Comparison of ENCODE assay signal across 17 cellular contexts in genomic region chr17:57538730-57539456, GRCh38.
A peak's percentile ranks its signal among the peaks of the same experiment; 100 is the strongest.
DNase-seq lines count a peak whose midpoint lies in the region; ATAC-seq, FAIRE-seq and TF ChIP-seq lines count a peak whose summit lies in the region.
"Had no signal": no experiment of that assay in that cellular context is flagged by ENCODE, and none has a peak within 500 bp of the region (broad histone marks: within the 10 kb centered on the region; RNA-seq: fewer than 3 reads in every experiment).

No MANE protein-coding gene starts in this region.

- in situ Hi-C loops in KBM-7 (cut with MboI; ENCODE audit: low pct_unique_long_range_greater_than_20kb, low sequenced_read_pairs) = no loop called here

- no peak overlapping the region for H2BK120ac ChIP-seq in mesendoderm (ENCODE audit: low read depth, low read length)

- H3K79me2 ChIP-seq in DND-41 (ENCODE audit: insufficient read depth, low read length) (peaks cover 95% of the 10 kb centered on the region), hepatocyte (peaks cover 28% of the 10 kb centered on the region), mesendoderm (ENCODE audit: control insufficient read depth, insufficient read depth, low read length) (no peaks in the 10 kb centered on the region)

- H3K56ac ChIP-seq in mesendoderm (ENCODE audit: low read length) = no peak overlapping the region

- no peak overlapping the region for H2AK5ac ChIP-seq in mesendoderm (ENCODE audit: low read length)

- no peak overlapping the region for H3K23ac ChIP-seq in mesendoderm (ENCODE audit: low read length)

- H3K27ac ChIP-seq in DND-41 (ENCODE audit: low read length) (peak overlapping the region; percentile 98), hepatocyte (peak overlapping the region; percentile 86), small intestine (ENCODE audit: low read depth in 1 of 2, low read length in 1 of 2) (no peak overlapping the region), mesendoderm (ENCODE audit: low read depth, low read length) (no peak overlapping the region)
- H3K27ac ChIP-seq: colonic mucosa had no signal

- H2BK5ac ChIP-seq in mesendoderm (ENCODE audit: low read length) = no peak overlapping the region

- H4K8ac ChIP-seq in mesendoderm (ENCODE audit: low read depth, low read length) = no peak overlapping the region

- H2AFZ ChIP-seq in DND-41 (ENCODE audit: low read depth, low read length) (no peak overlapping the region), hepatocyte (no peak overlapping the region)

- no peak overlapping the region for H3K4ac ChIP-seq in mesendoderm (ENCODE audit: low read depth, low read length)

- no peaks in the 10 kb centered on the region for H3K79me1 ChIP-seq in mesendoderm (ENCODE audit: low read length)

- H3K9me3 ChIP-seq in DND-41 (ENCODE audit: insufficient read depth, low read length, severe bottlenecking) (no peaks in the 10 kb centered on the region), hepatocyte (ENCODE audit: low read depth) (no peaks in the 10 kb centered on the region), small intestine (ENCODE audit: control insufficient read depth, low read depth) (no peaks in the 10 kb centered on the region), MG63 (no peaks in the 10 kb centered on the region)
- H3K9me3 ChIP-seq: colonic mucosa had no signal

- no peaks in the 10 kb centered on the region for H3K27me3 ChIP-seq in DND-41 (ENCODE audit: insufficient read depth, low read length, poor library complexity)
- no peaks in the 10 kb centered on the region for H3K27me3 ChIP-seq in hepatocyte
- no peaks in the 10 kb centered on the region for H3K27me3 ChIP-seq in small intestine (ENCODE audit: control insufficient read depth in 2 of 2, insufficient read depth in 2 of 2, low read length in 2 of 2)
- H3K27me3 ChIP-seq in MG63 = no peaks in the 10 kb centered on the region
- no peaks in the 10 kb centered on the region for H3K27me3 ChIP-seq in mesendoderm (ENCODE audit: insufficient read depth, low read length, poor library complexity)
- H3K27me3 ChIP-seq: colonic mucosa had no signal

- no peak overlapping the region for H3K18ac ChIP-seq in mesendoderm (ENCODE audit: low read length)

- DNase-seq in DND-41 (no peak), hepatocyte (ENCODE audit: low spot score) (no peak), small intestine (peak; percentile 79), MG63 (no peak), mesendoderm (no peak), KBM-7 (no peak)
- DNase-seq: activated T-cell treated with anti-CD3 and anti-CD28 coated beads, Interleukin-2, amount 50 U/mL, for 4 hours; colonic mucosa; MM.1S; naive thymus-derived CD4-positive, alpha-beta T cell; NCI-H748 treated with DMSO at 0.1 percent for 48 hours; SHP77 treated with DMSO at 0.1 percent for 48 hours had no signal

- peaks cover 100% of the 10 kb centered on the region for H3K4me1 ChIP-seq in DND-41 (ENCODE audit: insufficient read depth, low read length)
- H3K4me1 ChIP-seq in hepatocyte (ENCODE audit: insufficient read depth) = peaks cover 61% of the 10 kb centered on the region
- peaks cover 9 to 12% of the 10 kb centered on the region in 2 donors for H3K4me1 ChIP-seq in small intestine (ENCODE audit: control insufficient read depth in 2 of 2, insufficient read depth in 1 of 2, low read depth in 1 of 2, low read length in 1 of 2)
- H3K4me1 ChIP-seq in mesendoderm (ENCODE audit: control insufficient read depth, low read depth, low read length) = peaks cover 15% of the 10 kb centered on the region
- H3K4me1 ChIP-seq: colonic mucosa had no signal

- peaks cover 69% of the 10 kb centered on the region for H3K36me3 ChIP-seq in DND-41 (ENCODE audit: insufficient read depth, low read length)
- no peaks in the 10 kb centered on the region for H3K36me3 ChIP-seq in hepatocyte (replicated peaks; ENCODE audit: insufficient read depth, low read depth)
- no peaks in the 10 kb centered on the region for H3K36me3 ChIP-seq in small intestine (ENCODE audit: control insufficient read depth in 2 of 2, insufficient read depth in 2 of 2, low read length in 2 of 2)
- H3K36me3 ChIP-seq in MG63 = no peaks in the 10 kb centered on the region
- no peaks in the 10 kb centered on the region for H3K36me3 ChIP-seq in mesendoderm (ENCODE audit: control insufficient read depth, insufficient read depth, low read length)
- H3K36me3 ChIP-seq: colonic mucosa had no signal

- WGBS in hepatocyte (ENCODE audit: low lambda C conversion rate, missing lambda C conversion rate) = 61% methylated on average over 11 of the region's 11 CpGs
- WGBS in small intestine, 3 donors = 31 to 69% (median 51%) methylated on average over 11 of the region's 11 CpGs
- no CpG with 5 or more reads among the region's 11 CpGs for WGBS in mesendoderm (ENCODE audit: extremely low coverage, insufficient coverage, low lambda C conversion rate)

- TF ChIP-seq CTCF in DND-41 (IDR thresholded peaks at IDR 0.05; ENCODE audit: borderline replicate concordance, extremely low read depth, low read length, poor library complexity, severe bottlenecking) (no peak), hepatocyte (IDR thresholded peaks at IDR 0.05; ENCODE audit: poor library complexity) (no peak)

- no peak overlapping the region for H2BK15ac ChIP-seq in mesendoderm (replicated peaks; ENCODE audit: low read depth)

- ATAC-seq in DND-41 (ENCODE audit: insufficient read depth, low read depth) (no peak), SK-N-SH treated with all-trans-retinoic acid at 6 μM for 48 hours (no peak)
- ATAC-seq: activated naive CD4-positive, alpha-beta T cell treated with anti-CD3 and anti-CD28 coated beads, Interleukin-2, amount 50 U/mL, for 72 hours; activated T-cell treated with anti-CD3 and anti-CD28 coated beads, Interleukin-2, amount 50 U/mL, for 4 hours; naive thymus-derived CD4-positive, alpha-beta T cell had no signal

- H3K4me2 ChIP-seq in DND-41 (ENCODE audit: insufficient read depth, low read length) = peak overlapping the region; percentile 66; the same call in 1 of the 2 replicates
- H3K4me2 ChIP-seq in hepatocyte = peak overlapping the region; percentile 60
- no peak overlapping the region for H3K4me2 ChIP-seq in mesendoderm (ENCODE audit: low read length)

- H3K9ac ChIP-seq in DND-41 (ENCODE audit: low read depth, low read length) (peak overlapping the region; percentile 60), mesendoderm (ENCODE audit: low read length) (no peak overlapping the region)

- H3K4me3 ChIP-seq in DND-41 (ENCODE audit: low read depth in 1 of 2, low read length in 2 of 2) (no peak overlapping the region), hepatocyte (no peak overlapping the region), small intestine (ENCODE audit: low read depth in 1 of 2, low read length in 2 of 2) (no peak overlapping the region), MG63 (no peak overlapping the region), mesendoderm (ENCODE audit: low read length) (no peak overlapping the region)
- H3K4me3 ChIP-seq: colonic mucosa, lung had no signal

- H4K20me1 ChIP-seq in DND-41 (ENCODE audit: insufficient read depth, low read length) (no peaks in the 10 kb centered on the region), hepatocyte (ENCODE audit: insufficient read depth, poor library complexity, severe bottlenecking) (no peaks in the 10 kb centered on the region)

- H4K5ac ChIP-seq in mesendoderm (ENCODE audit: low read length) = no peak overlapping the region

- no peaks in the 10 kb centered on the region for H3K9me2 ChIP-seq in hepatocyte (replicated peaks; ENCODE audit: insufficient read depth)

- no peak for FAIRE-seq in small intestine (lab: Jason Lieb, UNC)
- FAIRE-seq: D721Med, endothelial cell of umbilical vein had no signal

TF ChIP-seq in SK-N-SH treated with all-trans-retinoic acid at 6 μM for 48 hours, 23 proteins besides CTCF, POLR2A, EP300 and RAD21 (continues in another document):
- no peak for TF ChIP-seq RARB (CRISPR knock-in tag; IDR thresholded peaks at IDR 0.05)
- no peak for TF ChIP-seq ISL1 (CRISPR knock-in tag; IDR thresholded peaks at IDR 0.05)
- TF ChIP-seq ZNF70 (CRISPR knock-in tag; IDR thresholded peaks at IDR 0.05) = peak; percentile 62
- 0 out of 2 replicates have a peak, but pooled peaks have one; percentile 25 for TF ChIP-seq ZNF8 (CRISPR knock-in tag; IDR thresholded peaks at IDR 0.05)
- no peak for TF ChIP-seq TOX (CRISPR knock-in tag; IDR thresholded peaks at IDR 0.05; ENCODE audit: borderline replicate concordance)
- no peak for TF ChIP-seq ZFP30 (CRISPR knock-in tag; IDR thresholded peaks at IDR 0.05)
- peak; percentile 49; the same call in 1 of the 2 replicates for TF ChIP-seq ZFP3 (CRISPR knock-in tag; IDR thresholded peaks at IDR 0.05)
- TF ChIP-seq TSHZ2 (CRISPR knock-in tag; IDR thresholded peaks at IDR 0.05) = peak; percentile 84
- TF ChIP-seq SNAI2 (CRISPR knock-in tag; IDR thresholded peaks at IDR 0.05) = 0 out of 2 replicates have a peak, but pooled peaks have one; percentile 49
- peak; percentile 81; the same call in 1 of the 2 replicates for TF ChIP-seq TCF4 (CRISPR knock-in tag; IDR thresholded peaks at IDR 0.05; ENCODE audit: borderline replicate concordance)

Comparison
In these comparisons a context has a peak if more than half of its experiments do, and no peak if none do; other contexts are left out.
1. H3K27ac ChIP-seq: peak in DND-41 (single experiment) and hepatocyte (single experiment); none in small intestine (0 of 2) and mesendoderm (single experiment).